ENCODE assay signal across 11 cellular contexts in the genomic region with DNA sequence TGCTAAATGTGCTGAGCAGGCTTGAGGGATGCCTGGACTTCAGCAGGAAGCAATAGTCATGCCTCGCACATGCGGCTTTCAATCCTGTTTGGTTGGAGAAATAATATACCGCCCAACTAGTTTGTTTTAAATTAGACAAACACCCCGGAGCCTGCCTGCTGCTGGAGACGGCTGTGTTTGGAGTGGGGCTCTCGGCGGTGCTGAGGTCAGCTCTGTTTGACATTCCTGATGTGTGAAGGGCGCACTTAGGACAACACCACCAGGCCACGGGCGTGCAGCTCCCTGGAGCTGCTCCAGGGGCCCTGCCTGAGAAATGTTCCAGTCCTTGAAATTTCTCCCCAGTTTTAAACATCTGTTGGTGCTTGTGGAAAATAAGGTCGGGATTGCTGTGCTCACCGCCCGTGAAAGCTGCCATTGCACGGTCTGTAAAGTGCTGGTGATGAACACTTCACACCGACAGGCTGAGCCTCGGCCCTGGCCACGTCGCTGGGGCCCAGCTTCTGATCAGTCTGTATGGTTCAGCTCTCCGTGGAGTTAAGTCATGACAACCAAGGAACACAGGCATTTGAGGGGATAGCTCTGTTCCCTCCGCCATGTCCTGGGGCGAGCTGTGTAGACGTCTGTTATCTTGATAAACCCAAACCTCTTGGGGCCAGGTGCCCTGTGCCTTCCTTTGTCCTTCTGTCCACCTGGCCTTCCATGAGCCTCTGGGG.
DNase-seq lines count a peak whose midpoint lies in the region; ATAC-seq and TF ChIP-seq lines count a peak whose summit lies in the region.
"Had no signal": no experiment of that assay in that cellular context is flagged by ENCODE, and none has a peak within 500 bp of the region (broad histone marks: within the 10 kb centered on the region; RNA-seq: fewer than 3 reads in every experiment).

No MANE protein-coding gene starts in this region.

- no peaks in the 10 kb centered on the region for H3K4me1 Mint-ChIP-seq in endodermal cell

- H3K9me3 ChIP-seq in Peyer's patch, result no peaks in the 10 kb centered on the region
- no peaks in the 10 kb centered on the region for H3K9me3 ChIP-seq in parathyroid adenoma (ENCODE audit: control insufficient read depth, low read length)
- no peaks in the 10 kb centered on the region for H3K9me3 ChIP-seq in endodermal cell (ENCODE audit: control insufficient read depth, low read length)

- no peak for TF ChIP-seq POLR2A in Peyer's patch (IDR thresholded peaks at IDR 0.05)

- no peak overlapping the region for H3K27ac Mint-ChIP-seq in endodermal cell

- H3K9ac ChIP-seq in parathyroid adenoma (peak overlapping the region; percentile 6), endodermal cell (ENCODE audit: extremely low read depth, low read length, poor library complexity, severe bottlenecking) (no peak overlapping the region)

- H3K4me1 ChIP-seq in Peyer's patch (peaks cover 0 to 7% (median 0%) of the 10 kb centered on the region in 4 donors), parathyroid adenoma (peaks cover 49% of the 10 kb centered on the region), endodermal cell (ENCODE audit: control insufficient read depth, insufficient read depth, low read length) (no peaks in the 10 kb centered on the region)

- no peak overlapping the region for H3K4me3 Mint-ChIP-seq in endodermal cell

- H3K4me2 ChIP-seq in parathyroid adenoma (ENCODE audit: low read length), result peak overlapping the region; percentile 39

- DNase-seq in AG09319 (ENCODE audit: extremely low read depth, low read depth) (peak; percentile 56), Peyer's patch (peak in 2 of 3 donors; percentile 50 to 51), fibroblast of villous mesenchyme (ENCODE audit: low read depth) (peak; percentile 95), DMS114 treated with DMSO at 0.1 percent for 48 hours (lab: John Stamatoyannopoulos, UW; ENCODE audit: unreplicated experiment) (no peak), endodermal cell (no peak), GM10266 (ENCODE audit: extremely low spot score) (no peak)
- DNase-seq: cerebellar nuclear complex, DMS153 had no signal

- no peaks in the 10 kb centered on the region for H3K36me3 Mint-ChIP-seq in endodermal cell (ENCODE audit: low read depth)

- no peaks in the 10 kb centered on the region for H3K36me3 ChIP-seq in Peyer's patch
- no peaks in the 10 kb centered on the region for H3K36me3 ChIP-seq in parathyroid adenoma (ENCODE audit: control insufficient read depth, insufficient read depth, low read length)
- no peaks in the 10 kb centered on the region for H3K36me3 ChIP-seq in endodermal cell (ENCODE audit: control insufficient read depth, insufficient read depth, low read length)

- H3K9me3 Mint-ChIP-seq in endodermal cell, result peaks cover 21% of the 10 kb centered on the region

- TF ChIP-seq CTCF in AG09319 (IDR thresholded peaks at IDR 0.05; ENCODE audit: low read depth, low read length) (no peak), Peyer's patch (IDR thresholded peaks at IDR 0.05) (no peak), fibroblast of villous mesenchyme (IDR thresholded peaks at IDR 0.05; ENCODE audit: insufficient read depth, low read depth, low read length) (no peak), parathyroid adenoma (IDR thresholded peaks at IDR 0.05) (no peak), endodermal cell (conservative IDR thresholded peaks at IDR 0.05) (no peak), GM10266 (IDR thresholded peaks at IDR 0.05; ENCODE audit: control insufficient read depth, insufficient read depth, low read depth, missing control alignments) (no peak)

- H3K27me3 ChIP-seq in Peyer's patch (no peaks in the 10 kb centered on the region), parathyroid adenoma (ENCODE audit: control insufficient read depth, insufficient read depth, low read length) (no peaks in the 10 kb centered on the region), endodermal cell (ENCODE audit: control insufficient read depth, insufficient read depth, low read length, poor library complexity, severe bottlenecking) (no peaks in the 10 kb centered on the region)

- H3K27me3 Mint-ChIP-seq in endodermal cell (ENCODE audit: insufficient read depth), result no peaks in the 10 kb centered on the region

- H2AFZ ChIP-seq in parathyroid adenoma, result peak overlapping the region; percentile 84

- ATAC-seq in GM21723 (IDR thresholded peaks at IDR 0.05; ENCODE audit: unreplicated experiment), result no peak

- H3K4me3 ChIP-seq in Peyer's patch, result no peak overlapping the region
- H3K4me3 ChIP-seq in fibroblast of villous mesenchyme (ENCODE audit: low read depth, low read length), result no peak overlapping the region
- no peak overlapping the region for H3K4me3 ChIP-seq in parathyroid adenoma (ENCODE audit: low read depth, low read length)
- no peak overlapping the region for H3K4me3 ChIP-seq in endodermal cell (ENCODE audit: low read length)

- WGBS in endodermal cell (ENCODE audit: insufficient coverage in 1 of 2, insufficient read length in 1 of 2), 2 experiments, result 87 to 93% methylated on average over 22 of the region's 22 CpGs

- H3K27ac ChIP-seq in Peyer's patch (peak overlapping the region in 3 of 4 donors; percentile 26 to 49 (median 40)), parathyroid adenoma (peak overlapping the region; percentile 100), endodermal cell (ENCODE audit: low read depth, low read length) (no peak overlapping the region)
- H3K27ac ChIP-seq: VCaP had no signal

- H3K79me2 ChIP-seq in parathyroid adenoma, result no peaks in the 10 kb centered on the region

Comparison
In these comparisons a context has a peak if more than half of its experiments do, and no peak if none do; other contexts are left out.
1. DNase-seq: peak in AG09319 (single experiment), Peyer's patch (2 of 3) and fibroblast of villous mesenchyme (single experiment); none in DMS114 treated with DMSO at 0.1 percent for 48 hours (single experiment), endodermal cell (single experiment) and GM10266 (single experiment).